13 cellular contexts compared by ENCODE assay signal in genomic region chr21:42844411-42845113, GRCh38. TPM values are rescaled to one million over a fixed set of nuclear protein-coding genes. Genes with fewer than 3 reads are reported as not detected.
DNase-seq lines count a peak whose midpoint lies in the region; ATAC-seq and TF ChIP-seq lines count a peak whose summit lies in the region.
"Had no signal": no experiment of that assay in that cellular context is flagged by ENCODE, and none has a peak within 500 bp of the region (broad histone marks: within the 10 kb centered on the region; RNA-seq: fewer than 3 reads in every experiment).

No MANE protein-coding gene starts in this region.

- DNase-seq in activated CD4-positive, alpha-beta memory T cell treated with anti-CD3 and anti-CD28 coated beads, Interleukin-2, amount 10 ng/mL, durations not matched to agents 7 days and 5 days, result no peak
- no peak for DNase-seq in activated CD4-positive, alpha-beta memory T cell treated with anti-CD3 and anti-CD28 coated beads for 36 hours
- peak; percentile 72 for DNase-seq in chondrocyte (ENCODE audit: low spot score)
- peak; percentile 78 for DNase-seq in lower lobe of right lung
- peak in 29 of 49 donors; percentile 13 to 75 (median 52) for DNase-seq in substantia nigra (lab: John Stamatoyannopoulos, UW)
- DNase-seq in cerebellar cortex (ENCODE audit: low spot score), result no peak
- DNase-seq: effector CD4-positive, alpha-beta T cell; naive B cell; NCI-H1694 treated with DMSO at 0.1 percent for 48 hours had no signal

- intact Hi-C loops in activated CD4-positive, alpha-beta memory T cell treated with anti-CD3 and anti-CD28 coated beads for 36 hours (cut with micrococcal nuclease), result no loop called here
- intact Hi-C loops in lower lobe of right lung (cut with DNase I), result no loop called here

- ATAC-seq in lower lobe of right lung (peak; percentile 85 to 89), GM21717 (IDR thresholded peaks at IDR 0.05; ENCODE audit: unreplicated experiment) (no peak), HG03139 (IDR thresholded peaks at IDR 0.05; ENCODE audit: unreplicated experiment) (no peak)
- ATAC-seq: activated T-helper 17 cell treated with anti-CD3 and anti-CD28 coated beads, Interleukin-2, amount 50 U/mL, for 72 hours had no signal

- H3K27ac Mint-ChIP-seq in activated CD4-positive, alpha-beta memory T cell treated with anti-CD3 and anti-CD28 coated beads, Interleukin-2, amount 10 ng/mL, durations not matched to agents 7 days and 5 days, result peak overlapping the region; percentile 40
- H3K27ac Mint-ChIP-seq in activated CD4-positive, alpha-beta memory T cell treated with anti-CD3 and anti-CD28 coated beads for 36 hours, result no peak overlapping the region
- H3K27ac Mint-ChIP-seq in chondrocyte (ENCODE audit: unreplicated experiment), result no peak overlapping the region
- H3K27ac Mint-ChIP-seq: activated T-helper 17 cell treated with anti-CD3 and anti-CD28 coated beads, Interleukin-2, amount 50 U/mL, for 72 hours had no signal

- no peak overlapping the region for H3K4me3 ChIP-seq in lower lobe of right lung
- H3K4me3 ChIP-seq: tibial nerve had no signal

- POLR2A ChIA-PET in activated CD4-positive, alpha-beta memory T cell treated with anti-CD3 and anti-CD28 coated beads, Interleukin-2, amount 10 ng/mL, durations not matched to agents 7 days and 5 days (lab: Charles Lee), result no interaction called here
- POLR2A ChIA-PET in activated CD4-positive, alpha-beta memory T cell treated with anti-CD3 and anti-CD28 coated beads for 36 hours (lab: Charles Lee), result no interaction called here

- no peaks in the 10 kb centered on the region for H3K27me3 Mint-ChIP-seq in activated CD4-positive, alpha-beta memory T cell treated with anti-CD3 and anti-CD28 coated beads, Interleukin-2, amount 10 ng/mL, durations not matched to agents 7 days and 5 days
- H3K27me3 Mint-ChIP-seq in activated CD4-positive, alpha-beta memory T cell treated with anti-CD3 and anti-CD28 coated beads for 36 hours, result no peaks in the 10 kb centered on the region
- H3K27me3 Mint-ChIP-seq in chondrocyte (ENCODE audit: low read depth), result no peaks in the 10 kb centered on the region
- H3K27me3 Mint-ChIP-seq: activated T-helper 17 cell treated with anti-CD3 and anti-CD28 coated beads, Interleukin-2, amount 50 U/mL, for 72 hours; naive B cell had no signal

- H3K27ac ChIP-seq in lower lobe of right lung, result peak overlapping the region; percentile 36
- H3K27ac ChIP-seq in substantia nigra (ENCODE audit: low read depth, low read length, poor library complexity, severe bottlenecking), result peak overlapping the region; percentile 19
- H3K27ac ChIP-seq: tibial nerve had no signal

- H3K27me3 ChIP-seq in lower lobe of right lung (ENCODE audit: low read depth), result no peaks in the 10 kb centered on the region
- H3K27me3 ChIP-seq: tibial nerve had no signal

- no peaks in the 10 kb centered on the region for H3K9me3 Mint-ChIP-seq in activated CD4-positive, alpha-beta memory T cell treated with anti-CD3 and anti-CD28 coated beads, Interleukin-2, amount 10 ng/mL, durations not matched to agents 7 days and 5 days
- no peaks in the 10 kb centered on the region for H3K9me3 Mint-ChIP-seq in activated CD4-positive, alpha-beta memory T cell treated with anti-CD3 and anti-CD28 coated beads for 36 hours
- no peaks in the 10 kb centered on the region for H3K9me3 Mint-ChIP-seq in chondrocyte (ENCODE audit: low read depth)
- H3K9me3 Mint-ChIP-seq: activated T-helper 17 cell treated with anti-CD3 and anti-CD28 coated beads, Interleukin-2, amount 50 U/mL, for 72 hours had no signal

- TF ChIP-seq CTCF in chondrocyte (IDR thresholded peaks at IDR 0.05), result no peak
- no peak for TF ChIP-seq CTCF in lower lobe of right lung (IDR thresholded peaks at IDR 0.05)

- no peak overlapping the region for H3K4me3 Mint-ChIP-seq in activated CD4-positive, alpha-beta memory T cell treated with anti-CD3 and anti-CD28 coated beads, Interleukin-2, amount 10 ng/mL, durations not matched to agents 7 days and 5 days
- no peak overlapping the region for H3K4me3 Mint-ChIP-seq in activated CD4-positive, alpha-beta memory T cell treated with anti-CD3 and anti-CD28 coated beads for 36 hours
- H3K4me3 Mint-ChIP-seq in chondrocyte (ENCODE audit: unreplicated experiment), result no peak overlapping the region
- H3K4me3 Mint-ChIP-seq: activated T-helper 17 cell treated with anti-CD3 and anti-CD28 coated beads, Interleukin-2, amount 50 U/mL, for 72 hours; naive B cell had no signal

- H3K4me1 ChIP-seq in lower lobe of right lung, result peaks cover 10% of the 10 kb centered on the region
- H3K4me1 ChIP-seq: tibial nerve had no signal

- no peaks in the 10 kb centered on the region for H3K4me1 Mint-ChIP-seq in activated CD4-positive, alpha-beta memory T cell treated with anti-CD3 and anti-CD28 coated beads, Interleukin-2, amount 10 ng/mL, durations not matched to agents 7 days and 5 days
- H3K4me1 Mint-ChIP-seq in activated CD4-positive, alpha-beta memory T cell treated with anti-CD3 and anti-CD28 coated beads for 36 hours (ENCODE audit: low read depth), result peaks cover 6% of the 10 kb centered on the region
- H3K4me1 Mint-ChIP-seq in chondrocyte (ENCODE audit: low read depth), result peaks cover 9% of the 10 kb centered on the region

- H3K36me3 Mint-ChIP-seq in activated CD4-positive, alpha-beta memory T cell treated with anti-CD3 and anti-CD28 coated beads, Interleukin-2, amount 10 ng/mL, durations not matched to agents 7 days and 5 days (ENCODE audit: low read depth), result peaks cover 52% of the 10 kb centered on the region
- peaks cover 50% of the 10 kb centered on the region for H3K36me3 Mint-ChIP-seq in activated CD4-positive, alpha-beta memory T cell treated with anti-CD3 and anti-CD28 coated beads for 36 hours
- H3K36me3 Mint-ChIP-seq in chondrocyte (ENCODE audit: low read depth), result peaks cover 20% of the 10 kb centered on the region

- CTCF ChIA-PET in activated CD4-positive, alpha-beta memory T cell treated with anti-CD3 and anti-CD28 coated beads, Interleukin-2, amount 10 ng/mL, durations not matched to agents 7 days and 5 days (lab: Charles Lee), result no interaction called here
- CTCF ChIA-PET in activated CD4-positive, alpha-beta memory T cell treated with anti-CD3 and anti-CD28 coated beads for 36 hours (lab: Charles Lee), result interaction anchor here (2.6 kb wide), 1 partner anchor 252 kb away, joined by 8 read pairs; no protein-coding TSS in a partner anchor

- H3K9me3 ChIP-seq in lower lobe of right lung, result no peaks in the 10 kb centered on the region
- H3K9me3 ChIP-seq: tibial nerve had no signal

- H3K36me3 ChIP-seq in lower lobe of right lung, result peaks cover 86% of the 10 kb centered on the region

RNA-seq across cellular contexts. Expression of gene WDR4, which starts 34.8 kb away (rescaled TPM):
- total RNA-seq in activated CD4-positive, alpha-beta memory T cell treated with anti-CD3 and anti-CD28 coated beads, Interleukin-2, amount 10 ng/mL, durations not matched to agents 7 days and 5 days, result 10 to 100 TPM; 18.2 to 18.5 TPM
- 10 to 100 TPM; 39.8 to 39.9 TPM for total RNA-seq in activated CD4-positive, alpha-beta memory T cell treated with anti-CD3 and anti-CD28 coated beads for 36 hours
- total RNA-seq in chondrocyte (9.6 to 12.2 TPM (median 11.5 TPM) in 3 replicates), lower lobe of right lung (17.1 TPM)

RNA-seq across cellular contexts. Expression of gene NDUFV3, which starts 48.5 kb away (rescaled TPM):
- total RNA-seq in activated CD4-positive, alpha-beta memory T cell treated with anti-CD3 and anti-CD28 coated beads, Interleukin-2, amount 10 ng/mL, durations not matched to agents 7 days and 5 days, result 10 to 100 TPM; 17.0 TPM
- total RNA-seq in activated CD4-positive, alpha-beta memory T cell treated with anti-CD3 and anti-CD28 coated beads for 36 hours, result 10 to 100 TPM; 16.1 to 17.3 TPM
- total RNA-seq in chondrocyte (41.7 to 50.6 TPM (median 42.9 TPM) in 3 replicates), lower lobe of right lung (35.7 TPM)

Comparison
In these comparisons a context has a peak if more than half of its experiments do, and no peak if none do; other contexts are left out.
1. DNase-seq: peak in chondrocyte (single experiment), lower lobe of right lung (single experiment) and substantia nigra (29 of 49); none in activated CD4-positive, alpha-beta memory T cell treated with anti-CD3 and anti-CD28 coated beads, Interleukin-2, amount 10 ng/mL, durations not matched to agents 7 days and 5 days (single experiment), activated CD4-positive, alpha-beta memory T cell treated with anti-CD3 and anti-CD28 coated beads for 36 hours (single experiment) and cerebellar cortex (single experiment).
2. ATAC-seq: peak in lower lobe of right lung (2 of 2); none in GM21717 (single experiment) and HG03139 (single experiment).